18 cellular contexts compared by ENCODE assay signal in the genomic region with DNA sequence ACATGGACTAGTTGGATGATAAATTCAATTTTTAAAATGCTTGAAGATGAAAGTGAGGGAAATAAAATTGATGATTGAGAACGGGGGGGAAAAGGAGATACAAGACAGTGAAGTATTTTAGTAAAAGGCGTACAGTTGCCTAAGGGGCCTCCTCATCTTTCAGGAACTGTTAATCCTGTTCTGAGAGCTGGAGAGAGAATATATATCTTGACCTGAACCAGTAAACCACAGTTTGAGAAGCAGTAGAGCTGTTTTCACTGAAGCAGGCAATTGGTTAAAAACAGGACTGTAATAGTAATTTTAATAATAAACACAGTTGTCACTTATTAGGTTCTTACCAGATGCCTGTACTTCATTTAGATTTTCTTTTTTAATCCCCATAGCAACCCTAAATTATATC.
DNase-seq lines count a peak whose midpoint lies in the region; ATAC-seq and TF ChIP-seq lines count a peak whose summit lies in the region.
"Had no signal": no experiment of that assay in that cellular context is flagged by ENCODE, and none has a peak within 500 bp of the region (broad histone marks: within the 10 kb centered on the region; RNA-seq: fewer than 3 reads in every experiment).

No MANE protein-coding gene starts in this region.

- H3K27me3 ChIP-seq in Panc1 (ENCODE audit: control insufficient read depth, insufficient read depth, low read length) (no peaks in the 10 kb centered on the region), gastroesophageal sphincter (no peaks in the 10 kb centered on the region), gastrocnemius medialis (no peaks in the 10 kb centered on the region)
- H3K27me3 ChIP-seq: BLaER1 treated with 17β-estradiol and CSF1 and Interleukin-3, amounts not matched to agents 10 nM and 100 nM had no signal

- intact Hi-C loops in Panc1 (cut with micrococcal nuclease; ENCODE audit: unreplicated experiment) (loop anchor here (5.0 kb wide), 3 partner anchors 121 to 236 kb away; no protein-coding TSS in a partner anchor), gastrocnemius medialis (cut with DNase I; ENCODE audit: low total_unique reads) (loop anchor here (10.0 kb wide), 1 partner anchor 822 kb away; no protein-coding TSS in a partner anchor)

- H3K4me1 ChIP-seq in Panc1 (ENCODE audit: control insufficient read depth, insufficient read depth, low read length) (peaks cover 24% of the 10 kb centered on the region), gastroesophageal sphincter (peaks cover 13 to 85% (median 24%) of the 10 kb centered on the region in 3 donors), gastrocnemius medialis (peaks cover 52 to 68% of the 10 kb centered on the region in 2 donors)

- H3K9me3 ChIP-seq in Panc1 (ENCODE audit: control insufficient read depth, insufficient read depth, low read depth, low read length) (no peaks in the 10 kb centered on the region), gastroesophageal sphincter (no peaks in the 10 kb centered on the region), gastrocnemius medialis (no peaks in the 10 kb centered on the region)
- H3K9me3 ChIP-seq: BLaER1 treated with 17β-estradiol and CSF1 and Interleukin-3, amounts not matched to agents 10 nM and 100 nM had no signal

- no peak overlapping the region for H3K4me3 ChIP-seq in Panc1 (ENCODE audit: low read depth in 2 of 2, low read length in 2 of 2)
- H3K4me3 ChIP-seq in gastroesophageal sphincter = no peak overlapping the region
- H3K4me3 ChIP-seq in gastrocnemius medialis = no peak overlapping the region
- H3K4me3 ChIP-seq: BLaER1 treated with 17β-estradiol and CSF1 and Interleukin-3, amounts not matched to agents 10 nM and 100 nM; GM23338; K562 had no signal

- WGBS in gastroesophageal sphincter (ENCODE audit: low coverage in 1 of 2), 2 donors = 53% methylated on average over 2 of the region's 2 CpGs

- peak overlapping the region; percentile 74 for H3K27ac ChIP-seq in Panc1 (ENCODE audit: low read length)
- H3K27ac ChIP-seq in gastroesophageal sphincter = peak overlapping the region; percentile 64 to 82 (median 68)
- H3K27ac ChIP-seq in gastrocnemius medialis = peak overlapping the region; percentile 83 to 91 (median 88)
- H3K27ac ChIP-seq: BLaER1 treated with 17β-estradiol and CSF1 and Interleukin-3, amounts not matched to agents 10 nM and 100 nM had no signal

- no peaks in the 10 kb centered on the region for H3K27me3 Mint-ChIP-seq in brain

- CTCF ChIA-PET in Panc1 (lab: Charles Lee) = no interaction called here

- no peaks in the 10 kb centered on the region for H3K36me3 Mint-ChIP-seq in brain
- H3K36me3 Mint-ChIP-seq: CD8-positive, alpha-beta T cell had no signal

- in situ Hi-C loops in Panc1 (cut with HindIII; ENCODE audit: low pct_unique_long_range_greater_than_20kb, low sequenced_read_pairs) = no loop called here
- in situ Hi-C loops in gastrocnemius medialis (cut with MboI; ENCODE audit: low sequenced_read_pairs in 4 of 4) = loop anchor here (5.0 to 25.0 kb wide), 6 partner anchors 136 to 799 kb away; partner anchors contain the start of gene MAP3K20 (in 2 of the 4)

- peak overlapping the region in 4 of 5 experiments; percentile 27 to 74 (median 44) for H3K27ac Mint-ChIP-seq in brain
- H3K27ac Mint-ChIP-seq: CD8-positive, alpha-beta T cell; GM23338 had no signal

- DNase-seq in Panc1 (ENCODE audit: low read depth, low spot score) (no peak), gastrocnemius medialis (no peak), putamen (ENCODE audit: low spot score) (no peak)
- DNase-seq in stimulated activated CD4-positive, alpha-beta T cell treated with anti-CD3 and anti-CD28 coated beads, Interleukin-4, amount 100 ng/mL, for 1 hour = no peak
- DNase-seq: CD8-positive, alpha-beta T cell; HCEC 1CT; NCI-H1105; NCI-H2081 treated with DMSO at 0.1 percent for 48 hours; NCI-H446 treated with DMSO at 0.1 percent for 48 hours; NCI-H69; NK-92 treated with Interleukin-12 subunit alpha and Interleukin-12 subunit beta, amount 100 ng/mL, for 24 hours; SHP77 had no signal

- no peak for ATAC-seq in Panc1
- no peak for ATAC-seq in gastroesophageal sphincter
- ATAC-seq in gastrocnemius medialis = peak; percentile 62 to 66
- ATAC-seq in HG03135 (IDR thresholded peaks at IDR 0.05; ENCODE audit: unreplicated experiment) = no peak
- ATAC-seq: CD8-positive, alpha-beta T cell; GM23338; K562 had no signal

- H3K4me3 Mint-ChIP-seq in brain = no peak overlapping the region
- H3K4me3 Mint-ChIP-seq: CD8-positive, alpha-beta T cell; GM23338 had no signal

- peaks cover 77% of the 10 kb centered on the region for H3K4me1 Mint-ChIP-seq in brain

- BruUV-seq in Panc1 (replicated peaks; lab: Mats Ljungman, UMichigan) = no TSS peak

- H3K36me3 ChIP-seq in Panc1 (ENCODE audit: control insufficient read depth, insufficient read depth, low read length) (peaks cover 7% of the 10 kb centered on the region; the same call in 1 of the 2 replicates), gastroesophageal sphincter (peaks cover 0 to 13% of the 10 kb centered on the region in 2 donors), gastrocnemius medialis (peaks cover 0 to 3% of the 10 kb centered on the region in 2 donors)

- no peak for TF ChIP-seq EP300 in gastroesophageal sphincter (IDR thresholded peaks at IDR 0.05)

- TF ChIP-seq CTCF in Panc1 (IDR thresholded peaks at IDR 0.05) (no peak), brain (conservative IDR thresholded peaks at IDR 0.05) (no peak), gastroesophageal sphincter (IDR thresholded peaks at IDR 0.05) (no peak), gastrocnemius medialis (IDR thresholded peaks at IDR 0.05 in 4 of 5, conservative IDR thresholded peaks at IDR 0.05 in 1 of 5) (no peak)

- POLR2A ChIA-PET in Panc1 (lab: Charles Lee) = no interaction called here

- no peaks in the 10 kb centered on the region for H3K9me3 Mint-ChIP-seq in brain
- H3K9me3 Mint-ChIP-seq: CD8-positive, alpha-beta T cell; GM23338 had no signal

- no peak for TF ChIP-seq POLR2A in gastroesophageal sphincter (IDR thresholded peaks at IDR 0.05)
- TF ChIP-seq POLR2A in gastrocnemius medialis (IDR thresholded peaks at IDR 0.05) = peak in 1 of 2 donors; percentile 68

Comparison
In these comparisons a context has a peak if more than half of its experiments do, and no peak if none do; other contexts are left out.
1. ATAC-seq: peak in gastrocnemius medialis (2 of 2); none in Panc1 (single experiment), gastroesophageal sphincter (single experiment) and HG03135 (single experiment).
2. Peak in every context shown above with its lines, with median percentiles within 50 percentile points of each other: H3K27ac ChIP-seq.